1 cellular context compared by ENCODE assay signal in the genomic region with DNA sequence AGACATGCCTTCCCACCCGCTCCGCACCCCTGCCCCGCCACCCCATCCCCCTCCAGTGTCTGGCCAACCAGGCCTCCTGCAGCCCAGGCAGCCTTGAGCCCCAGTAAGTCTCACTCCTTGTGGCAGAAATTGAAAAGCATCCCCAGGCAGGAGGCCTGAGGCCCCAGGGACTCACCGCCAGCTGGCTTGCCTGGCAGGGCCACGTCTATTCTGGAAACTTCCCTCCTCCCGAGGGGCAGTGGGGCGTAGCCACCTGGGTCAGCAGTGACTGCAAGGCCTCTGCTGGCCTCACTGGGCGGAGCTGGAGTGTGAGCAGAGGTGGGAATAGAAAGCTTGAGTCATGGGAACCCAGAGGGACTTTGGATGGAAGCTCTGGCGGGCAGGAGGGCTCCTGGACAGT.
TF ChIP-seq lines count a peak whose summit lies in the region.

No MANE protein-coding gene starts in this region.

TF ChIP-seq in H1, 55 proteins besides CTCF, POLR2A, EP300 and RAD21:
- TF ChIP-seq EZH2 (IDR thresholded peaks at IDR 0.05; ENCODE audit: low read depth, low read length, severe bottlenecking) (no peak), TAF1 (IDR thresholded peaks at IDR 0.05; ENCODE audit: low read depth, low read length) (no peak), CEBPB (IDR thresholded peaks at IDR 0.05; ENCODE audit: low read depth, low read length) (no peak), TEAD4 (IDR thresholded peaks at IDR 0.05; ENCODE audit: low read depth, low read length) (no peak), JUND (IDR thresholded peaks at IDR 0.05; ENCODE audit: low read length) (no peak), HDAC6 (IDR thresholded peaks at IDR 0.05; ENCODE audit: low read depth, low read length) (no peak), SIN3A (conservative IDR thresholded peaks at IDR 0.05 in 1 of 2, IDR thresholded peaks at IDR 0.05 in 1 of 2; ENCODE audit: low read depth in 1 of 2, low read length in 2 of 2) (no peak), SRF (IDR thresholded peaks at IDR 0.05; ENCODE audit: low read depth, low read length) (no peak), HDAC2 (IDR thresholded peaks at IDR 0.05; ENCODE audit: borderline replicate concordance in 1 of 2, low read depth in 2 of 2, low read length in 2 of 2) (no peak), CTBP2 (IDR thresholded peaks at IDR 0.05; ENCODE audit: borderline replicate concordance, insufficient read depth, insufficient read length, low read length) (no peak)
- TF ChIP-seq, protein P1, sequence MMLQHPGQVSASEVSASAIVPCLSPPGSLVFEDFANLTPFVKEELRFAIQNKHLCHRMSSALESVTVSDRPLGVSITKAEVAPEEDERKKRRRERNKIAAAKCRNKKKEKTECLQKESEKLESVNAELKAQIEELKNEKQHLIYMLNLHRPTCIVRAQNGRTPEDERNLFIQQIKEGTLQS (IDR thresholded peaks at IDR 0.05; ENCODE audit: insufficient read depth, low read depth, low read length) = no peak
- TF ChIP-seq, protein P2, sequence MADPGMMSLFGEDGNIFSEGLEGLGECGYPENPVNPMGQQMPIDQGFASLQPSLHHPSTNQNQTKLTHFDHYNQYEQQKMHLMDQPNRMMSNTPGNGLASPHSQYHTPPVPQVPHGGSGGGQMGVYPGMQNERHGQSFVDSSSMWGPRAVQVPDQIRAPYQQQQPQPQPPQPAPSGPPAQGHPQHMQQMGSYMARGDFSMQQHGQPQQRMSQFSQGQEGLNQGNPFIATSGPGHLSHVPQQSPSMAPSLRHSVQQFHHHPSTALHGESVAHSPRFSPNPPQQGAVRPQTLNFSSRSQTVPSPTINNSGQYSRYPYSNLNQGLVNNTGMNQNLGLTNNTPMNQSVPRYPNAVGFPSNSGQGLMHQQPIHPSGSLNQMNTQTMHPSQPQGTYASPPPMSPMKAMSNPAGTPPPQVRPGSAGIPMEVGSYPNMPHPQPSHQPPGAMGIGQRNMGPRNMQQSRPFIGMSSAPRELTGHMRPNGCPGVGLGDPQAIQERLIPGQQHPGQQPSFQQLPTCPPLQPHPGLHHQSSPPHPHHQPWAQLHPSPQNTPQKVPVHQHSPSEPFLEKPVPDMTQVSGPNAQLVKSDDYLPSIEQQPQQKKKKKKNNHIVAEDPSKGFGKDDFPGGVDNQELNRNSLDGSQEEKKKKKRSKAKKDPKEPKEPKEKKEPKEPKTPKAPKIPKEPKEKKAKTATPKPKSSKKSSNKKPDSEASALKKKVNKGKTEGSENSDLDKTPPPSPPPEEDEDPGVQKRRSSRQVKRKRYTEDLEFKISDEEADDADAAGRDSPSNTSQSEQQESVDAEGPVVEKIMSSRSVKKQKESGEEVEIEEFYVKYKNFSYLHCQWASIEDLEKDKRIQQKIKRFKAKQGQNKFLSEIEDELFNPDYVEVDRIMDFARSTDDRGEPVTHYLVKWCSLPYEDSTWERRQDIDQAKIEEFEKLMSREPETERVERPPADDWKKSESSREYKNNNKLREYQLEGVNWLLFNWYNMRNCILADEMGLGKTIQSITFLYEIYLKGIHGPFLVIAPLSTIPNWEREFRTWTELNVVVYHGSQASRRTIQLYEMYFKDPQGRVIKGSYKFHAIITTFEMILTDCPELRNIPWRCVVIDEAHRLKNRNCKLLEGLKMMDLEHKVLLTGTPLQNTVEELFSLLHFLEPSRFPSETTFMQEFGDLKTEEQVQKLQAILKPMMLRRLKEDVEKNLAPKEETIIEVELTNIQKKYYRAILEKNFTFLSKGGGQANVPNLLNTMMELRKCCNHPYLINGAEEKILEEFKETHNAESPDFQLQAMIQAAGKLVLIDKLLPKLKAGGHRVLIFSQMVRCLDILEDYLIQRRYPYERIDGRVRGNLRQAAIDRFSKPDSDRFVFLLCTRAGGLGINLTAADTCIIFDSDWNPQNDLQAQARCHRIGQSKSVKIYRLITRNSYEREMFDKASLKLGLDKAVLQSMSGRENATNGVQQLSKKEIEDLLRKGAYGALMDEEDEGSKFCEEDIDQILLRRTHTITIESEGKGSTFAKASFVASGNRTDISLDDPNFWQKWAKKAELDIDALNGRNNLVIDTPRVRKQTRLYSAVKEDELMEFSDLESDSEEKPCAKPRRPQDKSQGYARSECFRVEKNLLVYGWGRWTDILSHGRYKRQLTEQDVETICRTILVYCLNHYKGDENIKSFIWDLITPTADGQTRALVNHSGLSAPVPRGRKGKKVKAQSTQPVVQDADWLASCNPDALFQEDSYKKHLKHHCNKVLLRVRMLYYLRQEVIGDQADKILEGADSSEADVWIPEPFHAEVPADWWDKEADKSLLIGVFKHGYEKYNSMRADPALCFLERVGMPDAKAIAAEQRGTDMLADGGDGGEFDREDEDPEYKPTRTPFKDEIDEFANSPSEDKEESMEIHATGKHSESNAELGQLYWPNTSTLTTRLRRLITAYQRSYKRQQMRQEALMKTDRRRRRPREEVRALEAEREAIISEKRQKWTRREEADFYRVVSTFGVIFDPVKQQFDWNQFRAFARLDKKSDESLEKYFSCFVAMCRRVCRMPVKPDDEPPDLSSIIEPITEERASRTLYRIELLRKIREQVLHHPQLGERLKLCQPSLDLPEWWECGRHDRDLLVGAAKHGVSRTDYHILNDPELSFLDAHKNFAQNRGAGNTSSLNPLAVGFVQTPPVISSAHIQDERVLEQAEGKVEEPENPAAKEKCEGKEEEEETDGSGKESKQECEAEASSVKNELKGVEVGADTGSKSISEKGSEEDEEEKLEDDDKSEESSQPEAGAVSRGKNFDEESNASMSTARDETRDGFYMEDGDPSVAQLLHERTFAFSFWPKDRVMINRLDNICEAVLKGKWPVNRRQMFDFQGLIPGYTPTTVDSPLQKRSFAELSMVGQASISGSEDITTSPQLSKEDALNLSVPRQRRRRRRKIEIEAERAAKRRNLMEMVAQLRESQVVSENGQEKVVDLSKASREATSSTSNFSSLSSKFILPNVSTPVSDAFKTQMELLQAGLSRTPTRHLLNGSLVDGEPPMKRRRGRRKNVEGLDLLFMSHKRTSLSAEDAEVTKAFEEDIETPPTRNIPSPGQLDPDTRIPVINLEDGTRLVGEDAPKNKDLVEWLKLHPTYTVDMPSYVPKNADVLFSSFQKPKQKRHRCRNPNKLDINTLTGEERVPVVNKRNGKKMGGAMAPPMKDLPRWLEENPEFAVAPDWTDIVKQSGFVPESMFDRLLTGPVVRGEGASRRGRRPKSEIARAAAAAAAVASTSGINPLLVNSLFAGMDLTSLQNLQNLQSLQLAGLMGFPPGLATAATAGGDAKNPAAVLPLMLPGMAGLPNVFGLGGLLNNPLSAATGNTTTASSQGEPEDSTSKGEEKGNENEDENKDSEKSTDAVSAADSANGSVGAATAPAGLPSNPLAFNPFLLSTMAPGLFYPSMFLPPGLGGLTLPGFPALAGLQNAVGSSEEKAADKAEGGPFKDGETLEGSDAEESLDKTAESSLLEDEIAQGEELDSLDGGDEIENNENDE (IDR thresholded peaks at IDR 0.05; ENCODE audit: insufficient replicate concordance, low read length) = no peak
